18 cellular contexts compared by ENCODE assay signal in genomic region chr5:14347522-14347921, GRCh38.
DNase-seq lines count a peak whose midpoint lies in the region; ATAC-seq and TF ChIP-seq lines count a peak whose summit lies in the region.
"Had no signal": no experiment of that assay in that cellular context is flagged by ENCODE, and none has a peak within 500 bp of the region (broad histone marks: within the 10 kb centered on the region; RNA-seq: fewer than 3 reads in every experiment).

No MANE protein-coding gene starts in this region.

- CTCF ChIA-PET in WTC11 (lab: Charles Lee): no interaction called here

- H3K36me3 ChIP-seq in esophagus muscularis mucosa: peaks cover 0 to 43% (median 15%) of the 10 kb centered on the region in 4 donors

- TF ChIP-seq EP300 in esophagus muscularis mucosa (IDR thresholded peaks at IDR 0.05): no peak

- no peaks in the 10 kb centered on the region for H3K27me3 Mint-ChIP-seq in WTC11 (ENCODE audit: low read depth)
- H3K27me3 Mint-ChIP-seq in nephron progenitor cell (ENCODE audit: low read depth, poor library complexity): no peaks in the 10 kb centered on the region

- TF ChIP-seq POLR2A in esophagus muscularis mucosa (IDR thresholded peaks at IDR 0.05; ENCODE audit: low read depth): no peak

- H3K4me1 Mint-ChIP-seq in WTC11: peaks cover 22% of the 10 kb centered on the region
- H3K4me1 Mint-ChIP-seq in nephron progenitor cell: peaks cover 16% of the 10 kb centered on the region

- no peak overlapping the region for H3K27ac ChIP-seq in esophagus muscularis mucosa (replicated peaks in 1 of 4)

- peaks cover 0 to 48% (median 43%) of the 10 kb centered on the region in 4 donors for H3K4me1 ChIP-seq in esophagus muscularis mucosa

- POLR2A ChIA-PET in WTC11 (lab: Charles Lee): no interaction called here

- no peak for ATAC-seq in WTC11
- no peak for ATAC-seq in GM19395 (IDR thresholded peaks at IDR 0.05; ENCODE audit: unreplicated experiment)
- ATAC-seq: Panc1 had no signal

- H3K4me3 Mint-ChIP-seq in WTC11 (no peak overlapping the region), nephron progenitor cell (no peak overlapping the region)
- H3K4me3 Mint-ChIP-seq: CD14-positive monocyte; T-helper 2 cell treated with Interferon-gamma antibody and Interleukin-4, amounts not matched to agents 5 μg/mL and 100 μg/mL, for 36 hours had no signal

- H3K27me3 ChIP-seq in esophagus muscularis mucosa: no peaks in the 10 kb centered on the region

- H3K36me3 Mint-ChIP-seq in WTC11: peaks cover 35% of the 10 kb centered on the region
- peaks cover 68% of the 10 kb centered on the region for H3K36me3 Mint-ChIP-seq in nephron progenitor cell (ENCODE audit: low read depth)

- 66% methylated on average over 7 of the region's 7 CpGs for WGBS in esophagus muscularis mucosa

- intact Hi-C loops in esophagus muscularis mucosa (cut with DNase I): no loop called here

- H3K4me3 ChIP-seq in esophagus muscularis mucosa: no peak overlapping the region

- peak; percentile 55 for DNase-seq in NCI-H748 (lab: John Stamatoyannopoulos, UW; ENCODE audit: unreplicated experiment)
- DNase-seq in NCI-H748 treated with DMSO at 0.1 percent for 48 hours (lab: John Stamatoyannopoulos, UW): no peak
- DNase-seq in NCI-H1694 (lab: John Stamatoyannopoulos, UW): peak; percentile 10
- DNase-seq in WTC11 (ENCODE audit: low spot score): no peak
- no peak for DNase-seq in nephron progenitor cell
- no peak for DNase-seq in activated CD8-positive, alpha-beta memory T cell treated with anti-CD3 and anti-CD28 coated beads, Interleukin-2, amount 50 U/mL, for 48 hours
- DNase-seq in esophagus muscularis mucosa (ENCODE audit: extremely low spot score): no peak
- DNase-seq: AML-193, COR-L47, HCEC 1CT, KG1, NCI-H1092, NCI-H1930, NCI-H446 treated with DMSO at 0.1 percent for 48 hours had no signal

- no peaks in the 10 kb centered on the region for H3K9me3 ChIP-seq in esophagus muscularis mucosa

- peak overlapping the region; percentile 73; the same call in 1 of the 2 replicates for H3K27ac Mint-ChIP-seq in WTC11
- peak overlapping the region; percentile 35 for H3K27ac Mint-ChIP-seq in nephron progenitor cell
- H3K27ac Mint-ChIP-seq: T-helper 2 cell treated with Interferon-gamma antibody and Interleukin-4, amounts not matched to agents 5 μg/mL and 100 μg/mL, for 36 hours had no signal

- TF ChIP-seq CTCF in WTC11 (IDR thresholded peaks at IDR 0.05): no peak
- no peak for TF ChIP-seq CTCF in nephron progenitor cell (IDR thresholded peaks at IDR 0.05)
- no peak for TF ChIP-seq CTCF in esophagus muscularis mucosa (IDR thresholded peaks at IDR 0.05)

- H3K9me3 Mint-ChIP-seq in WTC11 (peaks cover 9% of the 10 kb centered on the region), nephron progenitor cell (peaks cover 7% of the 10 kb centered on the region)
- H3K9me3 Mint-ChIP-seq: CD14-positive monocyte; T-helper 2 cell treated with Interferon-gamma antibody and Interleukin-4, amounts not matched to agents 5 μg/mL and 100 μg/mL, for 36 hours had no signal

TF ChIP-seq in WTC11, 78 proteins besides CTCF, POLR2A, EP300 and RAD21:
- TF ChIP-seq SMAD3 (CRISPR knock-in tag; IDR thresholded peaks at IDR 0.05; ENCODE audit: borderline replicate concordance): no peak
- TF ChIP-seq ZSCAN18 (CRISPR knock-in tag; IDR thresholded peaks at IDR 0.05): no peak
- no peak for TF ChIP-seq NFATC4 (CRISPR knock-in tag; IDR thresholded peaks at IDR 0.05)
- no peak for TF ChIP-seq ZBTB43 (CRISPR knock-in tag; IDR thresholded peaks at IDR 0.05)
- TF ChIP-seq NR3C1 (CRISPR knock-in tag; conservative IDR thresholded peaks at IDR 0.05; ENCODE audit: low read depth): no peak
- no peak for TF ChIP-seq ZNF532 (CRISPR knock-in tag; IDR thresholded peaks at IDR 0.05; ENCODE audit: borderline replicate concordance)

Comparison
In these comparisons a context has a peak if more than half of its experiments do, and no peak if none do; other contexts are left out.
1. DNase-seq: peak in NCI-H748 (single experiment) and NCI-H1694 (single experiment); none in NCI-H748 treated with DMSO at 0.1 percent for 48 hours (single experiment), WTC11 (single experiment), nephron progenitor cell (single experiment), activated CD8-positive, alpha-beta memory T cell treated with anti-CD3 and anti-CD28 coated beads, Interleukin-2, amount 50 U/mL, for 48 hours (single experiment) and esophagus muscularis mucosa (single experiment).